8 cellular contexts compared by ENCODE assay signal in the genomic region with DNA sequence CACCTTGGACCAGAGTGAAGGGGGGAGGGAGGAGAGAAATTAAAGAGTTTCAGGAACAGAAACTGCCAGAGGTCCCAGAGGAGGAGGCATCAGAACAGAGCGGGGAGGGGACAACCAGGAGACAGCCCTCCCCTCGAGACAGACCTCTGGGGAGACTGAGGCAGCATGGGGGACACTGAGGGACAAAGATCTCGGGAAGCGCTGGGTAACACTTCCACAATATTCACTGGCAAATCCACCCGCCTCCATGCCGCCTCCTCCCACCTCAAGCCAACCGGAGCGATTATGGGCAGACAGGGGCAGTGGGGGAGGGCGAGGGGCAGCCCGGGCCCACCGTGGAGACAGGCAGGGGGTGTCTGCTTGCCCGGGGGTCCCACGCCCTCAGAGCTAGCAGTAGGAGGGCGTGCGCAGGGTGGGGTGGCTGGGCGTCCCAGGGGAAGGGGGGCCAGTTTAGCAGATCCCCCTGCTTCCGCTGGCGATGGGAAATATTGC. TPM values are rescaled to one million over a fixed set of nuclear protein-coding genes. Genes with fewer than 3 reads are reported as not detected.
DNase-seq lines count a peak whose midpoint lies in the region; ATAC-seq and TF ChIP-seq lines count a peak whose summit lies in the region.

No MANE protein-coding gene starts in this region.

- H4K20me1 ChIP-seq in mammary epithelial cell (ENCODE audit: insufficient read depth, low read length) = no peaks in the 10 kb centered on the region

- peaks cover 65% of the 10 kb centered on the region for H3K79me2 ChIP-seq in mammary epithelial cell (ENCODE audit: insufficient read depth, low read length)

- H3K27me3 ChIP-seq in mammary epithelial cell (ENCODE audit: insufficient read depth, low read length) (no peaks in the 10 kb centered on the region), muscle layer of duodenum (ENCODE audit: low read depth, low read length) (peaks cover 10% of the 10 kb centered on the region)

- peaks cover 43% of the 10 kb centered on the region for H3K4me1 ChIP-seq in mammary epithelial cell (ENCODE audit: insufficient read depth, low read length)
- H3K4me1 ChIP-seq in muscle layer of duodenum (ENCODE audit: control insufficient read depth in 1 of 2, insufficient read depth in 2 of 2, low read length in 2 of 2) = peaks cover 20 to 75% of the 10 kb centered on the region in 2 donors

- no peak overlapping the region for H3K27ac ChIP-seq in mammary epithelial cell (ENCODE audit: insufficient read depth, low read depth, low read length)
- no peak overlapping the region for H3K27ac ChIP-seq in muscle layer of duodenum (ENCODE audit: low read length)

- no CpG with 5 or more reads among the region's 18 CpGs for WGBS in mammary epithelial cell (ENCODE audit: low coverage, missing lambda C conversion rate)

- H2AFZ ChIP-seq in mammary epithelial cell (ENCODE audit: low read depth, low read length) = peak overlapping the region; percentile 92

- BruUV-seq in mammary epithelial cell (replicated peaks; lab: Mats Ljungman, UMichigan) = no TSS peak

- CTCF ChIA-PET in mammary epithelial cell (lab: Charles Lee; ENCODE audit: low non-redundant PET) = interaction anchor here (0.5 kb wide), 1 partner anchor 323 kb away, joined by 3 read pairs; no protein-coding TSS in a partner anchor

- TF ChIP-seq CTCF in AG10803 (conservative IDR thresholded peaks at IDR 0.05; ENCODE audit: low read length) (no peak), mammary epithelial cell (conservative IDR thresholded peaks at IDR 0.05 in 1 of 2, IDR thresholded peaks at IDR 0.05 in 1 of 2; ENCODE audit: extremely low read depth in 1 of 2, insufficient read depth in 1 of 2, low read depth in 1 of 2, low read length in 2 of 2) (no peak)

- H3K4me3 ChIP-seq in AG10803 (ENCODE audit: low read length) (peak overlapping the region; percentile 86), mammary epithelial cell (replicated peaks in 1 of 3; ENCODE audit: insufficient read depth in 1 of 3, low read depth in 2 of 3, low read length in 3 of 3) (peak overlapping the region; percentile 86 to 97 (median 88)), muscle layer of duodenum (ENCODE audit: low read depth in 1 of 2, low read length in 2 of 2) (peak overlapping the region; percentile 59 to 89)
- peak overlapping the region; percentile 88 for H3K4me3 ChIP-seq in Jurkat, Clone E6-1 (ENCODE audit: low read length)

- peak overlapping the region; percentile 49 for H3K9ac ChIP-seq in mammary epithelial cell (ENCODE audit: insufficient read depth, low read length)

- in situ Hi-C loops in mammary epithelial cell (cut with MboI; ENCODE audit: low sequenced_read_pairs in 2 of 2) = no loop called here

- no peak for DNase-seq in AG10803 (ENCODE audit: low read depth)
- DNase-seq in Jurkat, Clone E6-1 (ENCODE audit: low read depth, low spot score) = no peak
- DNase-seq in mammary epithelial cell = no peak
- DNase-seq in mesenteric fat pad (ENCODE audit: low spot score) = no peak
- no peak for DNase-seq in H4 (ENCODE audit: low spot score)
- DNase-seq in anterior cingulate cortex (lab: John Stamatoyannopoulos, UW) = no peak

- intact Hi-C loops in mammary epithelial cell (cut with micrococcal nuclease) = no loop called here

- H3K9me3 ChIP-seq in mammary epithelial cell (replicated peaks; ENCODE audit: insufficient read depth, low read length) (no peaks in the 10 kb centered on the region), muscle layer of duodenum (ENCODE audit: control insufficient read depth in 1 of 2, low read length in 2 of 2) (no peaks in the 10 kb centered on the region)

- dilution Hi-C loops in mammary epithelial cell (cut with HindIII; ENCODE audit: low sequenced_read_pairs) = no loop called here

- no peaks in the 10 kb centered on the region for H3K36me3 ChIP-seq in mammary epithelial cell (ENCODE audit: insufficient read depth, low read length)
- no peaks in the 10 kb centered on the region for H3K36me3 ChIP-seq in muscle layer of duodenum (ENCODE audit: control insufficient read depth in 1 of 2, insufficient read depth in 2 of 2, low read length in 2 of 2)

- peak overlapping the region; percentile 97 for H3K4me2 ChIP-seq in mammary epithelial cell (ENCODE audit: insufficient read depth, low read depth, low read length)

- no peak for ATAC-seq in GM18870 (IDR thresholded peaks at IDR 0.05; ENCODE audit: unreplicated experiment)

RNA-seq across cellular contexts. Expression of a gene that starts 1.2 kb away (rescaled TPM):
- polyA plus RNA-seq in Jurkat, Clone E6-1 (2012; ENCODE audit: insufficient read depth, insufficient read length) = 29.7 TPM
- 10 to 100 TPM in 1 of 2 donors, 1 to 10 TPM in 1; 3.0 to 36.4 TPM for total RNA-seq in mammary epithelial cell
- polyA plus RNA-seq in mammary epithelial cell = 6.4 TPM
- 14.0 TPM for polyA minus RNA-seq in mammary epithelial cell
- 40.7 TPM for total RNA-seq in mesenteric fat pad
- total RNA-seq in H4 (2014; rRNA removed; shearing (Covaris generic)) = 1.6 and 3.9 TPM in 2 replicates

RNA-seq across cellular contexts. Expression of a gene that starts 5.6 kb away (rescaled TPM):
- 537 TPM for polyA plus RNA-seq in Jurkat, Clone E6-1 (2012; ENCODE audit: insufficient read depth, insufficient read length)
- 100 to 1,000 TPM; 150 to 218 TPM for total RNA-seq in mammary epithelial cell
- 426 TPM for polyA plus RNA-seq in mammary epithelial cell
- polyA minus RNA-seq in mammary epithelial cell = 235 TPM
- 145 TPM for total RNA-seq in mesenteric fat pad
- total RNA-seq in H4 (2014; rRNA removed; shearing (Covaris generic)) = 592 and 607 TPM in 2 replicates

RNA-seq across cellular contexts. Expression of a gene that starts 16.8 kb away (rescaled TPM):
- 93.8 TPM for polyA plus RNA-seq in Jurkat, Clone E6-1 (2012; ENCODE audit: insufficient read depth, insufficient read length)
- total RNA-seq in mammary epithelial cell (10 to 100 TPM in 1 of 2 donors, 1 to 10 TPM in 1; 3.3 to 30.4 TPM), mesenteric fat pad (44.6 TPM)
- polyA plus RNA-seq in mammary epithelial cell = 16.2 TPM
- polyA minus RNA-seq in mammary epithelial cell = 12.8 TPM
- total RNA-seq in H4 (2014; rRNA removed; shearing (Covaris generic)) = 2.3 and 6.7 TPM in 2 replicates

RNA-seq across cellular contexts. Expression of a gene that starts 41.9 kb away (rescaled TPM):
- 79.5 TPM for polyA plus RNA-seq in Jurkat, Clone E6-1 (2012; ENCODE audit: insufficient read depth, insufficient read length)
- total RNA-seq in mammary epithelial cell = 10 to 100 TPM; 30.3 to 51.0 TPM
- 21.9 TPM for polyA plus RNA-seq in mammary epithelial cell
- polyA minus RNA-seq in mammary epithelial cell = 34.6 TPM
- total RNA-seq in mesenteric fat pad = 77.0 TPM
- total RNA-seq in H4 (2014; rRNA removed; shearing (Covaris generic)) = 7.8 and 13.6 TPM in 2 replicates

RNA-seq across cellular contexts. Expression of a gene that starts 52.4 kb away (rescaled TPM):
- polyA plus RNA-seq in Jurkat, Clone E6-1 (2012; ENCODE audit: insufficient read depth, insufficient read length) = 42.4 TPM
- total RNA-seq in mammary epithelial cell (10 to 100 TPM; 34.6 to 55.7 TPM), mesenteric fat pad (41.6 TPM)
- 26.7 TPM for polyA plus RNA-seq in mammary epithelial cell
- polyA minus RNA-seq in mammary epithelial cell = 65.1 TPM
- total RNA-seq in H4 (2014; rRNA removed; shearing (Covaris generic)) = 24.6 and 32.4 TPM in 2 replicates
